33 cellular contexts compared by ENCODE assay signal in the genomic region with DNA sequence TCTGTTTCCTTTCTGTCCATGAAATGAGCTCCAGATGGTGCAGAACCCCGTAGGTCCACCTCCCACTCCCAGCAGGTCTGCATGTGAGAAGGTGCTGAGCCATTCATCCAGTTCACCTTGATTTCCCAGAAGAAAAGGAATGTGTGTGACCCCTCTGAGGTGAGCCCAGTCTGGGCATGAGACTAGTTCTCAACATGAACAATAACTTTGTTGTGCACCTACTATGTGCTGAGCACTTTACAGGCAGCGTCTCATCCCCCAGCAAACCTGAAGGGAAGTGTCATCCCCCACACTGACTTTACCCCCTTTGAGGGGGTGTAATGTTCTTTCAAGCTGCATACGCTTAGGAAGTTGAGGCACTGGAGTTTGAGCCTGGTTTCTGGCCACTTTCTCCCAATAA.
"Had no signal": no experiment of that assay in that cellular context is flagged by ENCODE, and none has a peak within 500 bp of the region (broad histone marks: within the 10 kb centered on the region; RNA-seq: fewer than 3 reads in every experiment).

No MANE protein-coding gene starts in this region.

- H3K27me3 ChIP-seq: neutrophil, ovary, spleen, suprapubic skin, testis, tibial artery, transverse colon, upper lobe of right lung, uterus had no signal

- H3K4me2 ChIP-seq: smooth muscle cell had no signal

- H3K79me2 ChIP-seq: parathyroid adenoma had no signal

- H3K27me3 Mint-ChIP-seq: naive thymus-derived CD8-positive, alpha-beta T cell; natural killer cell treated with Interleukin-12 subunit alpha and Interleukin-12 subunit beta and Interleukin-15 and Interleukin-18, amount 100 ng/mL, for 72 hours; progenitor cell of endocrine pancreas; stimulated activated memory B cell treated with anti-CD40 and anti-IgM and Interleukin-4, amounts not matched to agents 10 μg/mL and 1 μg/mL and 100 μg/mL, for 72 hours; stimulated activated naive CD8-positive, alpha-beta T cell treated with anti-CD3 and anti-CD28 coated beads, Interleukin-15, amount 100 ng/mL, for 72 hours had no signal

- ATAC-seq: naive thymus-derived CD8-positive, alpha-beta T cell; natural killer cell treated with Interleukin-12 subunit alpha and Interleukin-12 subunit beta and Interleukin-15 and Interleukin-18, amount 100 ng/mL, for 72 hours; psoas muscle; right cardiac atrium; sciatic nerve; stimulated activated memory B cell treated with anti-CD40 and anti-IgM and Interleukin-4, amounts not matched to agents 10 μg/mL and 1 μg/mL and 100 μg/mL, for 72 hours; stimulated activated naive CD8-positive, alpha-beta T cell treated with anti-CD3 and anti-CD28 coated beads, Interleukin-15, amount 100 ng/mL, for 72 hours; stimulated activated naive CD8-positive, alpha-beta T cell treated with anti-CD3 and anti-CD28 coated beads, Interleukin-15, Interleukin-2, amounts not matched to agents 100 U/mL and 50 U/mL, for 24 hours; upper lobe of right lung had no signal

- H2AFZ ChIP-seq: parathyroid adenoma had no signal

- DNase-seq: naive thymus-derived CD8-positive, alpha-beta T cell; nephron progenitor cell; nucleus accumbens; ovary; posterior cingulate gyrus; psoas muscle; right cardiac atrium; spleen; stimulated activated CD4-positive, alpha-beta T cell treated with anti-CD3 and anti-CD28 coated beads, Interleukin-12 subunit alpha, Interleukin-12 subunit beta, amount 100 ng/mL, for 4 hours; stimulated activated CD4-positive, alpha-beta T cell treated with anti-CD3 and anti-CD28 coated beads, Interleukin-1b, Interleukin-23, amount 100 ng/mL, for 48 hours; stimulated activated CD4-positive, alpha-beta T cell treated with anti-CD3 and anti-CD28 coated beads, Interleukin-4, amount 100 ng/mL, for 1 hour; stimulated activated CD4-positive, alpha-beta T cell treated with anti-CD3 and anti-CD28 coated beads, Interleukin-4, amount 100 ng/mL, for 4 hours; stimulated activated CD8-positive, alpha-beta memory T cell treated with anti-CD3 and anti-CD28 coated beads, Interleukin-4, amount 100 ng/mL, for 48 hours; stimulated activated naive CD4-positive, alpha-beta T cell; stimulated activated naive CD8-positive, alpha-beta T cell treated with anti-CD3 and anti-CD28 coated beads, Interleukin-15, amount 100 ng/mL, for 72 hours; stimulated activated naive CD8-positive, alpha-beta T cell treated with anti-CD3 and anti-CD28 coated beads, Interleukin-15, Interleukin-2, amounts not matched to agents 100 U/mL and 50 U/mL, for 24 hours; substantia nigra; testis; tibial artery; transverse colon; upper lobe of right lung; uterus had no signal

- H3K4me1 ChIP-seq: parathyroid adenoma, psoas muscle, testis, uterus had no signal

- H3K36me3 ChIP-seq: neutrophil, ovary, suprapubic skin, tibial artery, transverse colon, upper lobe of right lung, uterus had no signal

- H3K9ac ChIP-seq: parathyroid adenoma had no signal

- H3K27ac Mint-ChIP-seq: naive thymus-derived CD8-positive, alpha-beta T cell; natural killer cell treated with Interleukin-12 subunit alpha and Interleukin-12 subunit beta and Interleukin-15 and Interleukin-18, amount 100 ng/mL, for 72 hours; nephron progenitor cell; progenitor cell of endocrine pancreas; stimulated activated memory B cell treated with anti-CD40 and anti-IgM and Interleukin-4, amounts not matched to agents 10 μg/mL and 1 μg/mL and 100 μg/mL, for 72 hours; type B pancreatic cell had no signal

- H3K9me3 ChIP-seq: neutrophil, ovary, psoas muscle, spleen, suprapubic skin, testis, tibial artery, transverse colon, upper lobe of right lung, uterus had no signal

- H3K27ac ChIP-seq: neutrophil, ovary, parathyroid adenoma, psoas muscle, skin epidermis, spleen, suprapubic skin, testis, tibial artery, transverse colon, upper lobe of right lung, uterus had no signal

- H3K4me1 Mint-ChIP-seq: stimulated activated memory B cell treated with anti-CD40 and anti-IgM and Interleukin-4, amounts not matched to agents 10 μg/mL and 1 μg/mL and 100 μg/mL, for 72 hours; stimulated activated naive CD8-positive, alpha-beta T cell treated with anti-CD3 and anti-CD28 coated beads, Interleukin-15, amount 100 ng/mL, for 72 hours had no signal

- H3K4me3 ChIP-seq: ovary, psoas muscle, skin epidermis, smooth muscle cell, spleen, suprapubic skin, testis, tibial artery, transverse colon, upper lobe of right lung, uterus had no signal

- H3K9me3 Mint-ChIP-seq: naive thymus-derived CD8-positive, alpha-beta T cell; natural killer cell treated with Interleukin-12 subunit alpha and Interleukin-12 subunit beta and Interleukin-15 and Interleukin-18, amount 100 ng/mL, for 72 hours; nephron progenitor cell; neural crest cell; stimulated activated memory B cell treated with anti-CD40 and anti-IgM and Interleukin-4, amounts not matched to agents 10 μg/mL and 1 μg/mL and 100 μg/mL, for 72 hours; stimulated activated naive CD8-positive, alpha-beta T cell treated with anti-CD3 and anti-CD28 coated beads, Interleukin-15, amount 100 ng/mL, for 72 hours had no signal

- H3K4me3 Mint-ChIP-seq: naive thymus-derived CD8-positive, alpha-beta T cell; natural killer cell treated with Interleukin-12 subunit alpha and Interleukin-12 subunit beta and Interleukin-15 and Interleukin-18, amount 100 ng/mL, for 72 hours; nephron progenitor cell; neural crest cell; stimulated activated memory B cell treated with anti-CD40 and anti-IgM and Interleukin-4, amounts not matched to agents 10 μg/mL and 1 μg/mL and 100 μg/mL, for 72 hours; stimulated activated naive CD8-positive, alpha-beta T cell treated with anti-CD3 and anti-CD28 coated beads, Interleukin-15, amount 100 ng/mL, for 72 hours; type B pancreatic cell had no signal

- H3K36me3 Mint-ChIP-seq: natural killer cell treated with Interleukin-12 subunit alpha and Interleukin-12 subunit beta and Interleukin-15 and Interleukin-18, amount 100 ng/mL, for 72 hours had no signal
